Comparison of ENCODE assay signal across 25 cellular contexts in the genomic region with DNA sequence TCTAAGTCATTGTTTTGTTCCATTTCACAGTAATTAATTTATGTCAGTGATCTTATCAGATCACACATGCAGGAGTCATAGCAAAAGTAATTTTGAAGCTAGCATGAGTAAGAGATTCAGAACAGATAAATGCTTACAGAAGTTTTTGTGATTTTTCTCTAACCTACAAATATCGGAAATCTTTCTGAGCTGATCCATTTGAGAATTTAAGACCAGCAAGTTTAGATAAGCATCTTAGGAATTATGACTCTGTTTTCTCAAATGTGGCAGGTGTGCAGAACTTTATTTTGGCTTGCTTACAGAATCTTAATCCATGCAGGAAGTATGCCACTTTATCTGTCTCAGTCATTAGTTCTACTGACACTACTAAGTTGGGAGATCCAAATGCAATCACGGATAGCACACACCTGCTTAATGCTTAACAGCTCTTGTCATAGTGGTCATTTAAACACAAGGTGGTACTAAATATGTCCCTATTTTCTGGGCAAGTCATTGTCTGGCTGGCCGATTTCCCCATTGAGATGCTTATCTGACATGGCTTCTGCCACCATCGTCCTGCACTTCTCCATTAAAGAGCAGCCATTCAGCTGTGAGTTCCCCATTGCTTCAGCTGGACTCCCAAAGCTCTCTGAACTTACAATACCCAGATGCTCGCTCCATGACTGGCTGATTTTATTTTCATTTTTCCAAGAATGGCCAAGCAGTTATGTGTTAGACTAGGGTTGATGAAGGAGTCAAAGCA.
A peak's percentile ranks its signal among the peaks of the same experiment; 100 is the strongest.
DNase-seq lines count a peak whose midpoint lies in the region; FAIRE-seq and TF ChIP-seq lines count a peak whose summit lies in the region.
"Had no signal": no experiment of that assay in that cellular context is flagged by ENCODE, and none has a peak within 500 bp of the region (broad histone marks: within the 10 kb centered on the region; RNA-seq: fewer than 3 reads in every experiment).

No MANE protein-coding gene starts in this region.

- no peak overlapping the region for H3K27ac Mint-ChIP-seq in type B pancreatic cell
- H3K27ac Mint-ChIP-seq: activated CD8-positive, alpha-beta T cell treated with anti-CD3 and anti-CD28 coated beads, Interleukin-2, amount 10 ng/mL, durations not matched to agents 7 days and 5 days; activated naive CD4-positive, alpha-beta T cell treated with anti-CD3 and anti-CD28 coated beads, Interleukin-2, amount 50 U/mL, for 24 hours; activated T-cell treated with anti-CD3 and anti-CD28 coated beads, Interleukin-2, amount 50 U/mL, for 24 hours; CD4-positive, CD25-positive, alpha-beta regulatory T cell; HFFc6; memory B cell; naive B cell had no signal

- peak; percentile 71 for FAIRE-seq in H54 (lab: Jason Lieb, UNC)

- no peaks in the 10 kb centered on the region for H3K27me3 ChIP-seq in sigmoid colon
- H3K27me3 ChIP-seq: vagina had no signal

- no peaks in the 10 kb centered on the region for H3K27me3 Mint-ChIP-seq in type B pancreatic cell
- H3K27me3 Mint-ChIP-seq: activated naive CD4-positive, alpha-beta T cell treated with anti-CD3 and anti-CD28 coated beads, Interleukin-2, amount 50 U/mL, for 24 hours; activated T-cell treated with anti-CD3 and anti-CD28 coated beads, Interleukin-2, amount 50 U/mL, for 24 hours; CD4-positive, CD25-positive, alpha-beta regulatory T cell; memory B cell; naive B cell had no signal

- no peaks in the 10 kb centered on the region for H3K4me1 ChIP-seq in sigmoid colon
- H3K4me1 ChIP-seq: vagina had no signal

- no peak for TF ChIP-seq CTCF in sigmoid colon (IDR thresholded peaks at IDR 0.05)
- no peak for TF ChIP-seq CTCF in type B pancreatic cell (conservative IDR thresholded peaks at IDR 0.05)

- no peak for TF ChIP-seq EP300 in sigmoid colon (IDR thresholded peaks at IDR 0.05)

- H3K9me3 ChIP-seq in sigmoid colon = no peaks in the 10 kb centered on the region
- H3K9me3 ChIP-seq: vagina had no signal

- intact Hi-C loops in sigmoid colon (cut with DNase I) = no loop called here

- no peak for TF ChIP-seq POLR2A in H54 (IDR thresholded peaks at IDR 0.05; ENCODE audit: low read depth, low read length)
- no peak for TF ChIP-seq POLR2A in sigmoid colon (IDR thresholded peaks at IDR 0.05)

- H3K36me3 ChIP-seq in sigmoid colon = no peaks in the 10 kb centered on the region
- H3K36me3 ChIP-seq: vagina had no signal

- no peak overlapping the region for H3K27ac ChIP-seq in sigmoid colon
- H3K27ac ChIP-seq: coronary artery, HL-60, vagina had no signal

- H3K4me3 ChIP-seq in sigmoid colon = no peak overlapping the region
- H3K4me3 ChIP-seq: coronary artery, vagina had no signal

- H3K9me3 Mint-ChIP-seq in type B pancreatic cell = no peaks in the 10 kb centered on the region

- H3K4me1 Mint-ChIP-seq in type B pancreatic cell (ENCODE audit: unreplicated experiment) = no peaks in the 10 kb centered on the region
- H3K4me1 Mint-ChIP-seq: activated naive CD4-positive, alpha-beta T cell treated with anti-CD3 and anti-CD28 coated beads, Interleukin-2, amount 50 U/mL, for 24 hours; CD4-positive, CD25-positive, alpha-beta regulatory T cell; memory B cell; naive B cell had no signal

- no peak overlapping the region for H3K4me3 Mint-ChIP-seq in type B pancreatic cell
- H3K4me3 Mint-ChIP-seq: activated CD8-positive, alpha-beta T cell treated with anti-CD3 and anti-CD28 coated beads, Interleukin-2, amount 10 ng/mL, durations not matched to agents 7 days and 5 days; activated naive CD4-positive, alpha-beta T cell treated with anti-CD3 and anti-CD28 coated beads, Interleukin-2, amount 50 U/mL, for 24 hours; activated T-cell treated with anti-CD3 and anti-CD28 coated beads, Interleukin-2, amount 50 U/mL, for 24 hours; CD4-positive, CD25-positive, alpha-beta regulatory T cell; HFFc6; memory B cell; naive B cell had no signal

- 52 to 69% methylated on average over 5 of the region's 5 CpGs for WGBS in sigmoid colon, 2 donors

- no peaks in the 10 kb centered on the region for H3K36me3 Mint-ChIP-seq in type B pancreatic cell
- H3K36me3 Mint-ChIP-seq: activated naive CD4-positive, alpha-beta T cell treated with anti-CD3 and anti-CD28 coated beads, Interleukin-2, amount 50 U/mL, for 24 hours; CD4-positive, CD25-positive, alpha-beta regulatory T cell; memory B cell; naive B cell had no signal

- peak; percentile 92 for DNase-seq in A172 (ENCODE audit: low spot score)
- DNase-seq in H54 (ENCODE audit: insufficient read length, low spot score) = no peak
- DNase-seq in SHP77 (lab: John Stamatoyannopoulos, UW) = peak; percentile 50 to 55
- peak; percentile 17 for DNase-seq in iris pigment epithelial cell (ENCODE audit: low read depth)
- DNase-seq in sigmoid colon = no peak
- no peak for DNase-seq in type B pancreatic cell (ENCODE audit: extremely low spot score, unreplicated experiment)
- no peak for DNase-seq in SW480 (ENCODE audit: low spot score)
- DNase-seq in cerebellum (ENCODE audit: low spot score) = no peak
- DNase-seq: activated CD8-positive, alpha-beta T cell treated with anti-CD3 and anti-CD28 coated beads, Interleukin-2, amount 10 ng/mL, durations not matched to agents 7 days and 5 days; activated T-cell treated with anti-CD3 and anti-CD28 coated beads, Interleukin-2, amount 50 U/mL, for 24 hours; CD4-positive, CD25-positive, alpha-beta regulatory T cell; foreskin melanocyte; HFFc6; hypothalamus; kidney; naive B cell; NCI-H187 treated with DMSO at 0.1 percent for 48 hours; Right ventricle myocardium superior; stimulated activated CD4-positive, alpha-beta T cell treated with anti-CD3 and anti-CD28 coated beads, Interleukin-12 subunit alpha, Interleukin-12 subunit beta, amount 100 ng/mL, for 4 hours; T-helper 9 cell had no signal

Comparison
In these comparisons a context has a peak if more than half of its experiments do, and no peak if none do; other contexts are left out.
1. DNase-seq: peak in A172 (single experiment), SHP77 (2 of 2) and iris pigment epithelial cell (single experiment); none in H54 (single experiment), sigmoid colon (single experiment), type B pancreatic cell (single experiment), SW480 (single experiment) and cerebellum (single experiment).